ENCODE assay signal across 8 cellular contexts in the genomic region with DNA sequence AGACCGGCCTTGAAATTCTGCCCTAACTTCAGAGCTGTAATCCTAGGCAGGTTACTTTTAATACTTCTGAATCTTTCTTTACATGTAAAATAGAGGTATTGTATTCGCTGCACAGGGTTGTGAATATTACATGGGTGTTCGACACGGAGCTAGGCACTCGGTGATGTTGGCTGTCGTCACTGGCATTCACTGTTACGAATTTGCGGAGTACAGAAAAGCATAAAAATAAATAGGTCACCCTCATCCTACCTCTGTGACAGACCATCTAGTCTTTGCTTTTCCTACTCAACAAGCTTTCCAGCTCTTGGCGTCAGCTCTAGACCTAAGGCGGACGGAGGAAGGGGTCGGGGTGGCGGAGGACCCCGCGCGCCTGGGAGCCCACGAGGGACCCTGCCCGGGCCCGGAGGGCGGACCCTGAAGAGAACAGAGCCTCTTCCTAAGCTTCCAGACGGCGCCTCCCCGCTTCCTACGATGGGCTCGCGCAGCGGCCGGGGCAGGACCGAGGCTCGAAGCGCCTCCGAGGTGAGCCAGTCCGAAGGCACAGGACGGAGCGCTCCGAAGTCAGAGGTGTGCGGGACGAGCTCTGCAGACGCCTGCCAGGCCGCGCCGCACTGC. TPM values are rescaled to one million over a fixed set of nuclear protein-coding genes. Genes with fewer than 3 reads are reported as not detected.
DNase-seq lines count a peak whose midpoint lies in the region; ATAC-seq lines count a peak whose summit lies in the region.

No MANE protein-coding gene starts in this region.

- peak overlapping the region; percentile 94 for H3K27ac ChIP-seq in mesodermal cell (ENCODE audit: low read depth, low read length, severe bottlenecking)

- peaks cover 21% of the 10 kb centered on the region for H3K36me3 ChIP-seq in mesodermal cell (ENCODE audit: control insufficient read depth, insufficient read depth, low read length)

- ATAC-seq in GM18867 (IDR thresholded peaks at IDR 0.05; ENCODE audit: unreplicated experiment) (peak; percentile 2), GM19455 (IDR thresholded peaks at IDR 0.05; ENCODE audit: unreplicated experiment) (no peak)

- WGBS in mesodermal cell (ENCODE audit: insufficient coverage in 2 of 2), 2 experiments: 10 to 22% methylated on average over 30 to 40 of the region's 42 CpGs

- H3K4me1 ChIP-seq in mesodermal cell (ENCODE audit: control insufficient read depth, insufficient read depth, low read length, poor library complexity, severe bottlenecking): peaks cover 5% of the 10 kb centered on the region

- peak overlapping the region; percentile 81 for H3K4me3 ChIP-seq in mesodermal cell (ENCODE audit: extremely low read depth, insufficient read depth, low read length, poor library complexity, severe bottlenecking)

- no peaks in the 10 kb centered on the region for H3K9me3 ChIP-seq in mesodermal cell (ENCODE audit: control insufficient read depth, low read length)

- peak; percentile 22 to 46 for DNase-seq in Kasumi-1 (lab: John Stamatoyannopoulos, UW)
- peak; percentile 37 for DNase-seq in cerebellum (ENCODE audit: low spot score)
- DNase-seq in kidney glomerular epithelial cell (lab: John Stamatoyannopoulos, UW): no peak
- DNase-seq in activated effector memory CD4-positive, alpha-beta T cell treated with anti-CD3 and anti-CD28 coated beads, Interleukin-2, amount 50 U/mL, for 16 hours: no peak
- no peak for DNase-seq in NCI-H1092 treated with DMSO at 0.1 percent for 48 hours (lab: John Stamatoyannopoulos, UW)

RNA-seq across cellular contexts. Expression of gene SPG7, which starts 0.9 kb away (rescaled TPM):
- total RNA-seq in cerebellum: 102 TPM
- 60.7 TPM for polyA plus RNA-seq in mesodermal cell (2013, experiment 1 of 2)
- 50.7 TPM for polyA plus RNA-seq in mesodermal cell (2013, experiment 2 of 2)

RNA-seq across cellular contexts. Expression of gene ANKRD11, which starts 17.0 kb away (rescaled TPM):
- 49.4 TPM for total RNA-seq in cerebellum
- polyA plus RNA-seq in mesodermal cell (2013, experiment 1 of 2): 97.2 TPM
- polyA plus RNA-seq in mesodermal cell (2013, experiment 2 of 2): 73.2 TPM

RNA-seq across cellular contexts. Expression of gene RPL13, which starts 53.2 kb away (rescaled TPM):
- total RNA-seq in cerebellum: 1,241 TPM
- polyA plus RNA-seq in mesodermal cell (2013, experiment 1 of 2): 2,999 TPM
- 2,572 TPM for polyA plus RNA-seq in mesodermal cell (2013, experiment 2 of 2)

Comparison
In these comparisons a context has a peak if more than half of its experiments do, and no peak if none do; other contexts are left out.
1. DNase-seq: peak in Kasumi-1 (2 of 2) and cerebellum (single experiment); none in kidney glomerular epithelial cell (single experiment), activated effector memory CD4-positive, alpha-beta T cell treated with anti-CD3 and anti-CD28 coated beads, Interleukin-2, amount 50 U/mL, for 16 hours (single experiment) and NCI-H1092 treated with DMSO at 0.1 percent for 48 hours (single experiment).